29 cellular contexts compared by ENCODE assay signal in the genomic region with DNA sequence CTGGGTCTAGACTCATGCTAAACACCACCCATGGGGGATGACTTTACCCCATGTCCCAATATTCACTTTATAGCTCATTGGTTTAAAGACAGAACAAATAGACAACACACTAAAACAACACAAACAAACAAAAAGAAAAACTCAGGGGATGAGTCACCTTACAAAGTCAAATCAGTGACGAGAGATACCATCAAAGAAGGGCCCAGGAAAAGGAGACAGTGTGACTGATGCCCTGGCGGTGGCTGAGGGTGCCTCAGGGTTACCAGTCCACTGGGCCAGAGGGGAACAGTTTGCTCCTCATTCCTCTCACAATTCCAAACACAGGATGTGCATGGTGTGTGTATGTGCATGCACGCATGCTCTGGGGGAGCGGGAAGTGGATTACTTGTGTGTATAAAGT.
"Had no signal": no experiment of that assay in that cellular context is flagged by ENCODE, and none has a peak within 500 bp of the region (broad histone marks: within the 10 kb centered on the region; RNA-seq: fewer than 3 reads in every experiment).

No MANE protein-coding gene starts in this region.

- ATAC-seq: left lung; naive thymus-derived CD4-positive, alpha-beta T cell; sciatic nerve; stimulated activated memory B cell treated with anti-CD40 and anti-IgM and Interleukin-4, amounts not matched to agents 10 μg/mL and 1 μg/mL and 100 μg/mL, for 72 hours; stimulated activated naive CD8-positive, alpha-beta T cell treated with anti-CD3 and anti-CD28 coated beads, Interleukin-15, Interleukin-2, amounts not matched to agents 100 U/mL and 50 U/mL, for 24 hours; upper lobe of right lung had no signal

- H3K4me3 Mint-ChIP-seq: naive thymus-derived CD4-positive, alpha-beta T cell; nephron; neural progenitor cell; stimulated activated memory B cell treated with anti-CD40 and anti-IgM and Interleukin-4, amounts not matched to agents 10 μg/mL and 1 μg/mL and 100 μg/mL, for 72 hours had no signal

- H3K4me1 Mint-ChIP-seq: naive thymus-derived CD4-positive, alpha-beta T cell; stimulated activated memory B cell treated with anti-CD40 and anti-IgM and Interleukin-4, amounts not matched to agents 10 μg/mL and 1 μg/mL and 100 μg/mL, for 72 hours had no signal

- H3K36me3 ChIP-seq: esophagus squamous epithelium, left lung, neural progenitor cell, prostate gland, right atrium auricular region, tibial nerve, upper lobe of right lung, uterus had no signal

- H3K36me3 Mint-ChIP-seq: neural progenitor cell; stimulated activated memory B cell treated with anti-CD40 and anti-IgM and Interleukin-4, amounts not matched to agents 10 μg/mL and 1 μg/mL and 100 μg/mL, for 72 hours had no signal

- H3K27ac Mint-ChIP-seq: naive thymus-derived CD4-positive, alpha-beta T cell; nephron; neural progenitor cell; stimulated activated memory B cell treated with anti-CD40 and anti-IgM and Interleukin-4, amounts not matched to agents 10 μg/mL and 1 μg/mL and 100 μg/mL, for 72 hours had no signal

- DNase-seq: dermis blood vessel endothelial cell; effector memory CD4-positive, alpha-beta T cell; erythroblast; esophagus squamous epithelium; head of caudate nucleus; kidney; left lung; mammary epithelial cell; mesendoderm; midbrain; naive thymus-derived CD4-positive, alpha-beta T cell; stimulated activated CD4-positive, alpha-beta T cell treated with anti-CD3 and anti-CD28 coated beads, Interleukin-12 subunit alpha, Interleukin-12 subunit beta, amount 100 ng/mL, for 4 hours; stimulated activated CD4-positive, alpha-beta T cell treated with anti-CD3 and anti-CD28 coated beads, Interleukin-2, amount 100 ng/mL, for 24 hours; stimulated activated CD4-positive, alpha-beta T cell treated with anti-CD3 and anti-CD28 coated beads, Interleukin-4, amount 100 ng/mL, for 24 hours; stimulated activated naive CD8-positive, alpha-beta T cell treated with anti-CD3 and anti-CD28 coated beads, Interleukin-15, Interleukin-2, amounts not matched to agents 100 U/mL and 50 U/mL, for 24 hours; substantia nigra; testis; upper lobe of right lung; uterus had no signal

- H3K27ac ChIP-seq: coronary artery, esophagus squamous epithelium, left lung, neural progenitor cell, parathyroid adenoma, prostate gland, right atrium auricular region, testis, tibial nerve, upper lobe of right lung, uterus had no signal

- H3K9me3 ChIP-seq: esophagus squamous epithelium, left lung, prostate gland, right atrium auricular region, testis, tibial nerve, upper lobe of right lung, uterus had no signal

- H3K4me3 ChIP-seq: coronary artery, esophagus squamous epithelium, left lung, neural progenitor cell, prostate gland, right atrium auricular region, smooth muscle cell, testis, tibial nerve, upper lobe of right lung, uterus had no signal

- H3K27me3 ChIP-seq: neural progenitor cell, right atrium auricular region, testis, tibial nerve, upper lobe of right lung, uterus had no signal
